ENCODE assay signal across 1 cellular context in genomic region chrX:133373366-133374079, GRCh38.
TF ChIP-seq lines count a peak whose summit lies in the region.

No MANE protein-coding gene starts in this region.

TF ChIP-seq in H1, 55 proteins besides CTCF, POLR2A, EP300 and RAD21 (continued from another document):
- no peak for TF ChIP-seq SP2 (IDR thresholded peaks at IDR 0.05; ENCODE audit: low read length)
